ENCODE assay signal across 12 cellular contexts in the genomic region with DNA sequence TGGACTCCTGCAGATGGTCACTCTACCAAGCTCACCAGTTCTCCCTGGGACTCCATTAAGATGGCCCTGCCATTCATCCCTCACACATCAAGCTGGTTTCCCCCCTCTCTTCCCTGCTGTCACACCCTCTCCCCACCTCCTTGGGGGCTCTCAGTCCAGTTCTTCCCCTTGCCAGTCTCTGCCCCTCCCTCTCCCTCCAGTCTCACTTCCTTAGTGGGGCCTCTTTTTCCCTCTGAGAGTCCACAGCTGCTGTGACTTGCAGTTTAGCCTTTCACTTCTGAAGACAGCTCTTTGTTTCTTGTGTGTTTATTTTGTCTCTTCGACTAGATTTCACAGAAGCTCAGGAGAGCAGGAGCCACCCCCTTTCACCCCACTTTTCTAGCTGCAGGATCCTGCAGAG. TPM values are rescaled to one million over a fixed set of nuclear protein-coding genes. Genes with fewer than 3 reads are reported as not detected.
A peak's percentile ranks its signal among the peaks of the same experiment; 100 is the strongest.
DNase-seq lines count a peak whose midpoint lies in the region; ATAC-seq, FAIRE-seq and TF ChIP-seq lines count a peak whose summit lies in the region.
"Had no signal": no experiment of that assay in that cellular context is flagged by ENCODE, and none has a peak within 500 bp of the region (broad histone marks: within the 10 kb centered on the region; RNA-seq: fewer than 3 reads in every experiment).

No MANE protein-coding gene starts in this region.

- TF ChIP-seq CTCF in chondrocyte (IDR thresholded peaks at IDR 0.05), result no peak

- no peak for ATAC-seq in activated CD8-positive, alpha-beta memory T cell treated with anti-CD3 and anti-CD28 coated beads, Interleukin-2, amount 10 ng/mL, durations not matched to agents 7 days and 5 days
- ATAC-seq in HG03039 (IDR thresholded peaks at IDR 0.05; ENCODE audit: unreplicated experiment) (peak; percentile 27), T-cell (replicated peaks in 1 of 4) (no peak)
- peak; percentile 64 to 66 for ATAC-seq in stimulated activated naive B cell treated with anti-CD40 and anti-IgM and Interleukin-4, amounts not matched to agents 10 μg/mL and 1 μg/mL and 100 μg/mL, for 72 hours (replicated peaks)

- H3K27me3 Mint-ChIP-seq in activated CD8-positive, alpha-beta memory T cell treated with anti-CD3 and anti-CD28 coated beads, Interleukin-2, amount 10 ng/mL, durations not matched to agents 7 days and 5 days, result no peaks in the 10 kb centered on the region
- no peaks in the 10 kb centered on the region for H3K27me3 Mint-ChIP-seq in T-cell
- no peaks in the 10 kb centered on the region for H3K27me3 Mint-ChIP-seq in stimulated activated naive B cell treated with anti-CD40 and anti-IgM and Interleukin-4, amounts not matched to agents 10 μg/mL and 1 μg/mL and 100 μg/mL, for 72 hours
- H3K27me3 Mint-ChIP-seq in chondrocyte (ENCODE audit: low read depth), result no peaks in the 10 kb centered on the region

- POLR2A ChIA-PET in T-cell (lab: Charles Lee), result no interaction called here

- FAIRE-seq in HTR-8/SVneo (lab: Jason Lieb, UNC), result no peak

- H3K4me3 Mint-ChIP-seq in activated CD8-positive, alpha-beta memory T cell treated with anti-CD3 and anti-CD28 coated beads, Interleukin-2, amount 10 ng/mL, durations not matched to agents 7 days and 5 days, result no peak overlapping the region
- peak overlapping the region in 2 of 3 donors; percentile 25 to 67 for H3K4me3 Mint-ChIP-seq in T-cell
- peak overlapping the region; percentile 69 to 71 for H3K4me3 Mint-ChIP-seq in stimulated activated naive B cell treated with anti-CD40 and anti-IgM and Interleukin-4, amounts not matched to agents 10 μg/mL and 1 μg/mL and 100 μg/mL, for 72 hours
- no peak overlapping the region for H3K4me3 Mint-ChIP-seq in chondrocyte (ENCODE audit: unreplicated experiment)

- peaks cover 90% of the 10 kb centered on the region for H3K4me1 Mint-ChIP-seq in activated CD8-positive, alpha-beta memory T cell treated with anti-CD3 and anti-CD28 coated beads, Interleukin-2, amount 10 ng/mL, durations not matched to agents 7 days and 5 days
- peaks cover 93 to 97% (median 94%) of the 10 kb centered on the region in 3 donors for H3K4me1 Mint-ChIP-seq in T-cell
- peaks cover 69 to 92% of the 10 kb centered on the region in 2 donors for H3K4me1 Mint-ChIP-seq in stimulated activated naive B cell treated with anti-CD40 and anti-IgM and Interleukin-4, amounts not matched to agents 10 μg/mL and 1 μg/mL and 100 μg/mL, for 72 hours
- H3K4me1 Mint-ChIP-seq in chondrocyte (ENCODE audit: low read depth), result peaks cover 23% of the 10 kb centered on the region

- peaks cover 54% of the 10 kb centered on the region for H3K36me3 Mint-ChIP-seq in activated CD8-positive, alpha-beta memory T cell treated with anti-CD3 and anti-CD28 coated beads, Interleukin-2, amount 10 ng/mL, durations not matched to agents 7 days and 5 days
- H3K36me3 Mint-ChIP-seq in T-cell, result peaks cover 31% of the 10 kb centered on the region
- H3K36me3 Mint-ChIP-seq in stimulated activated naive B cell treated with anti-CD40 and anti-IgM and Interleukin-4, amounts not matched to agents 10 μg/mL and 1 μg/mL and 100 μg/mL, for 72 hours, result peaks cover 55 to 68% of the 10 kb centered on the region in 2 donors
- H3K36me3 Mint-ChIP-seq in chondrocyte (ENCODE audit: low read depth), result peaks cover 2% of the 10 kb centered on the region

- no peaks in the 10 kb centered on the region for H3K9me3 Mint-ChIP-seq in activated CD8-positive, alpha-beta memory T cell treated with anti-CD3 and anti-CD28 coated beads, Interleukin-2, amount 10 ng/mL, durations not matched to agents 7 days and 5 days (ENCODE audit: low read depth)
- no peaks in the 10 kb centered on the region for H3K9me3 Mint-ChIP-seq in T-cell
- H3K9me3 Mint-ChIP-seq in stimulated activated naive B cell treated with anti-CD40 and anti-IgM and Interleukin-4, amounts not matched to agents 10 μg/mL and 1 μg/mL and 100 μg/mL, for 72 hours, result peaks cover 8 to 9% of the 10 kb centered on the region in 2 donors
- no peaks in the 10 kb centered on the region for H3K9me3 Mint-ChIP-seq in chondrocyte (ENCODE audit: low read depth)

- DNase-seq in activated CD8-positive, alpha-beta memory T cell treated with anti-CD3 and anti-CD28 coated beads, Interleukin-2, amount 10 ng/mL, durations not matched to agents 7 days and 5 days, result no peak
- no peak for DNase-seq in activated CD8-positive, alpha-beta memory T cell treated with anti-CD3 and anti-CD28 coated beads, Interleukin-2, amount 50 U/mL, for 4 hours
- DNase-seq in T-cell (no peak), NCI-H2227 treated with DMSO at 0.1 percent for 48 hours (lab: John Stamatoyannopoulos, UW) (no peak), chondrocyte (ENCODE audit: low spot score) (no peak), HTR-8/SVneo (ENCODE audit: insufficient read length, low spot score) (no peak)
- no peak for DNase-seq in stimulated activated naive B cell treated with anti-CD40 and anti-IgM and Interleukin-4, amounts not matched to agents 10 μg/mL and 1 μg/mL and 100 μg/mL, for 72 hours
- DNase-seq: ACHN; activated CD4-positive, alpha-beta T cell treated with anti-CD3 and anti-CD28 coated beads for 1 hour; esophagus squamous epithelium; occipital lobe had no signal

- CTCF ChIA-PET in activated CD8-positive, alpha-beta memory T cell treated with anti-CD3 and anti-CD28 coated beads, Interleukin-2, amount 10 ng/mL, durations not matched to agents 7 days and 5 days (lab: Charles Lee), result interaction anchor here (1.3 to 1.7 kb wide), 2 partner anchors 9 to 11 kb away, joined by 3 to 5 read pairs; partner anchors contain the start of gene DOCK2
- CTCF ChIA-PET in T-cell (lab: Charles Lee), result no interaction called here

- H3K27ac Mint-ChIP-seq in activated CD8-positive, alpha-beta memory T cell treated with anti-CD3 and anti-CD28 coated beads, Interleukin-2, amount 10 ng/mL, durations not matched to agents 7 days and 5 days, result peak overlapping the region; percentile 45
- H3K27ac Mint-ChIP-seq in T-cell (peak overlapping the region; percentile 60 to 95), chondrocyte (ENCODE audit: unreplicated experiment) (no peak overlapping the region)
- peak overlapping the region; percentile 88 for H3K27ac Mint-ChIP-seq in stimulated activated naive B cell treated with anti-CD40 and anti-IgM and Interleukin-4, amounts not matched to agents 10 μg/mL and 1 μg/mL and 100 μg/mL, for 72 hours

RNA-seq across cellular contexts. Expression of gene DOCK2, which starts 10.5 kb away (rescaled TPM):
- total RNA-seq in activated CD8-positive, alpha-beta memory T cell treated with anti-CD3 and anti-CD28 coated beads, Interleukin-2, amount 10 ng/mL, durations not matched to agents 7 days and 5 days, result 100 to 1,000 TPM; 271 to 321 TPM
- total RNA-seq in T-cell, result 100 to 1,000 TPM; 168 to 303 (median 197) TPM
- 2.0 to 11.8 TPM (median 3.1 TPM) in 3 replicates for total RNA-seq in chondrocyte

Comparison
In these comparisons a context has a peak if more than half of its experiments do, and no peak if none do; other contexts are left out.
1. ATAC-seq: peak in HG03039 (single experiment) and stimulated activated naive B cell treated with anti-CD40 and anti-IgM and Interleukin-4, amounts not matched to agents 10 μg/mL and 1 μg/mL and 100 μg/mL, for 72 hours (2 of 2); none in activated CD8-positive, alpha-beta memory T cell treated with anti-CD3 and anti-CD28 coated beads, Interleukin-2, amount 10 ng/mL, durations not matched to agents 7 days and 5 days (single experiment) and T-cell (0 of 4).
2. H3K4me3 Mint-ChIP-seq: peak in T-cell (2 of 3) and stimulated activated naive B cell treated with anti-CD40 and anti-IgM and Interleukin-4, amounts not matched to agents 10 μg/mL and 1 μg/mL and 100 μg/mL, for 72 hours (2 of 2); none in activated CD8-positive, alpha-beta memory T cell treated with anti-CD3 and anti-CD28 coated beads, Interleukin-2, amount 10 ng/mL, durations not matched to agents 7 days and 5 days (single experiment) and chondrocyte (single experiment).
3. RNA of gene DOCK2, which starts 10.5 kb away (total RNA-seq): 271 to 321 TPM in activated CD8-positive, alpha-beta memory T cell treated with anti-CD3 and anti-CD28 coated beads, Interleukin-2, amount 10 ng/mL, durations not matched to agents 7 days and 5 days and 168 to 303 TPM in T-cell; 2.0 to 11.8 TPM in chondrocyte; every median in the first group is over 10 times any median in the second.